25 cellular contexts compared by ENCODE assay signal in genomic region chr11:129066229-129066628, GRCh38.
"Had no signal": no experiment of that assay in that cellular context is flagged by ENCODE, and none has a peak within 500 bp of the region (broad histone marks: within the 10 kb centered on the region; RNA-seq: fewer than 3 reads in every experiment).

No MANE protein-coding gene starts in this region.

- H3K4me1 ChIP-seq: colonic mucosa, esophagus squamous epithelium, gastrocnemius medialis, gastroesophageal sphincter, heart left ventricle, heart right ventricle had no signal

- H3K36me3 ChIP-seq: colonic mucosa had no signal

- H3K4me3 ChIP-seq: colonic mucosa, coronary artery, dorsolateral prefrontal cortex, esophagus squamous epithelium, gastrocnemius medialis, gastroesophageal sphincter, heart left ventricle, heart right ventricle had no signal

- FAIRE-seq: colon, endothelial cell of umbilical vein, frontal cortex had no signal

- H3K9me3 ChIP-seq: colonic mucosa, esophagus squamous epithelium, gastrocnemius medialis, gastroesophageal sphincter, heart left ventricle, heart right ventricle had no signal

- DNase-seq: colonic mucosa; cortex of kidney; dermis blood vessel endothelial cell; dorsolateral prefrontal cortex; effector CD4-positive, alpha-beta T cell; effector CD8-positive, alpha-beta T cell; effector memory CD4-positive, alpha-beta T cell; effector memory CD8-positive, alpha-beta T cell; endodermal cell; erythroblast; esophagus squamous epithelium; foreskin fibroblast; foreskin keratinocyte; foreskin melanocyte; gastrocnemius medialis; glutamatergic neuron; head of caudate nucleus; heart left ventricle; heart right ventricle had no signal

- H3K27me3 ChIP-seq: colonic mucosa, dorsolateral prefrontal cortex, esophagus squamous epithelium, foreskin keratinocyte, gastrocnemius medialis, gastroesophageal sphincter, heart left ventricle, heart right ventricle had no signal

- H3K27ac ChIP-seq: colonic mucosa, coronary artery, dorsolateral prefrontal cortex, epithelial cell of prostate, esophagus squamous epithelium, foreskin keratinocyte, gastrocnemius medialis, gastroesophageal sphincter, heart left ventricle, heart right ventricle had no signal
